In the genomic region with DNA sequence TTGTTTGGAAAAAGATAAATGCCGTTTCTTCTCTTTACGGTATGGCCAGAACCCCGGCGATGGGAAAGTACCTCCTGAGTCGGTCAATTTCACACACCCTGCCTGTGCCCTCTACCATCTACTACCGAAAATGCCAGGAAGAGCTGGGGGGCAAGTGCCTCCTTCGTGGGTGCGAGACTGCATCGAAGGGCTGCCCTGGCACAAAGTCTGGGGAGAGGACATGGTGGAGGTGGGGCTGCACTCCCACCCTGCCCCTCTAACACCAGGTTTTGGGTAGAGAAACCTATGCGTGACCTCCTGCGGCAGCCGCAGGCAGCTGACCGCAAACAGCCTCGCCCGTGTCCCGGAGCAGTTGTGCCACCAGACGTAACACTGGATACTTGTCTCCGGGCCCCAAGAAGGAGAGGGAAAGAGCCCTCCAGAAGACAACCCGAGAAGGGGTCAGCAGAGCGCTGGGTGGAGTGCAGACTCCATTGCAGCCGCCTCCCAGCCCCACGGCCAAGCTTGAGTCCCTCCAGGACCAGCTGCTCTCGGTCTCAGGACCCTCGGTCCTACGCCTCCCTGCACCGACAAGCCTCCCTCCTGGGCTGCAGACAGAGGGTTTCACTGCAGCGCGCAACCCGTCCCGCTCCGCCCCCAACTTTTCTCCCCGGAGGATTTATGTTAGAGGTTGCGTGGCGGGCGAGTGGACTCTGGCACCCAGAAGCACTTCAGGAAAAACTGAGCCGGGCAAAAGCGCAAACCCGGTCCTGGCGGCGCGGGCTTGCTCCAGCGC, we compare ENCODE assay signal across 9 cellular contexts. TPM values are rescaled to one million over a fixed set of nuclear protein-coding genes. Genes with fewer than 3 reads are reported as not detected.
DNase-seq lines count a peak whose midpoint lies in the region; ATAC-seq, FAIRE-seq and TF ChIP-seq lines count a peak whose summit lies in the region.
"Had no signal": no experiment of that assay in that cellular context is flagged by ENCODE, and none has a peak within 500 bp of the region (broad histone marks: within the 10 kb centered on the region; RNA-seq: fewer than 3 reads in every experiment).

No MANE protein-coding gene starts in this region.

- DNase-seq in natural killer cell treated with Interleukin-12 subunit alpha and Interleukin-12 subunit beta and Interleukin-15 and Interleukin-18, amount 100 ng/mL, for 72 hours (ENCODE audit: low spot score), result no peak
- DNase-seq in natural killer cell, result no peak
- DNase-seq in ecto neural progenitor cell (ENCODE audit: low spot score), result peak; percentile 66
- DNase-seq in H54 (ENCODE audit: insufficient read length, low spot score), result no peak
- DNase-seq in NCI-H2196 treated with DMSO at 0.1 percent for 48 hours (lab: John Stamatoyannopoulos, UW; ENCODE audit: unreplicated experiment), result no peak
- no peak for DNase-seq in LoVo (ENCODE audit: low spot score)
- DNase-seq in NCI-H2029 treated with DMSO at 0.1 percent for 48 hours (lab: John Stamatoyannopoulos, UW), result no peak

- H3K4me3 ChIP-seq in muscle layer of duodenum (ENCODE audit: low read depth in 1 of 2, low read length in 2 of 2), result peak overlapping the region; percentile 57 to 93

- H3K27ac ChIP-seq in muscle layer of duodenum (ENCODE audit: low read length), result no peak overlapping the region

- no peaks in the 10 kb centered on the region for H3K36me3 ChIP-seq in muscle layer of duodenum (ENCODE audit: control insufficient read depth in 1 of 2, insufficient read depth in 2 of 2, low read length in 2 of 2)

- FAIRE-seq in H54 (lab: Jason Lieb, UNC), result no peak

- H3K4me1 Mint-ChIP-seq in natural killer cell treated with Interleukin-12 subunit alpha and Interleukin-12 subunit beta and Interleukin-15 and Interleukin-18, amount 100 ng/mL, for 72 hours (ENCODE audit: low read depth in 2 of 2), result peaks cover 5 to 6% of the 10 kb centered on the region in 2 donors
- peaks cover 4 to 9% of the 10 kb centered on the region in 2 donors for H3K4me1 Mint-ChIP-seq in natural killer cell

- peaks cover 0 to 34% of the 10 kb centered on the region in 2 donors for H3K4me1 ChIP-seq in muscle layer of duodenum (ENCODE audit: control insufficient read depth in 1 of 2, insufficient read depth in 2 of 2, low read length in 2 of 2)

- H3K27me3 Mint-ChIP-seq in natural killer cell treated with Interleukin-12 subunit alpha and Interleukin-12 subunit beta and Interleukin-15 and Interleukin-18, amount 100 ng/mL, for 72 hours, result peaks cover 47 to 81% of the 10 kb centered on the region in 2 donors
- H3K27me3 Mint-ChIP-seq in natural killer cell (ENCODE audit: low read depth in 2 of 2), result peaks cover 64 to 73% of the 10 kb centered on the region in 2 donors

- TF ChIP-seq POLR2A in H54 (IDR thresholded peaks at IDR 0.05; ENCODE audit: low read depth, low read length), result no peak

- H3K9me3 ChIP-seq in muscle layer of duodenum (ENCODE audit: control insufficient read depth in 1 of 2, low read length in 2 of 2), result no peaks in the 10 kb centered on the region

- peaks cover 6% of the 10 kb centered on the region for H3K36me3 Mint-ChIP-seq in natural killer cell treated with Interleukin-12 subunit alpha and Interleukin-12 subunit beta and Interleukin-15 and Interleukin-18, amount 100 ng/mL, for 72 hours
- peaks cover 8% of the 10 kb centered on the region for H3K36me3 Mint-ChIP-seq in natural killer cell

- H3K27me3 ChIP-seq in muscle layer of duodenum (ENCODE audit: low read depth, low read length), result peaks cover 52% of the 10 kb centered on the region

- TF ChIP-seq CTCF in natural killer cell (IDR thresholded peaks at IDR 0.05), result no peak

- intact Hi-C loops in natural killer cell (cut with micrococcal nuclease), result no loop called here

- H3K9me3 Mint-ChIP-seq in natural killer cell treated with Interleukin-12 subunit alpha and Interleukin-12 subunit beta and Interleukin-15 and Interleukin-18, amount 100 ng/mL, for 72 hours, result no peaks in the 10 kb centered on the region
- no peaks in the 10 kb centered on the region for H3K9me3 Mint-ChIP-seq in natural killer cell

- H3K27ac Mint-ChIP-seq in natural killer cell treated with Interleukin-12 subunit alpha and Interleukin-12 subunit beta and Interleukin-15 and Interleukin-18, amount 100 ng/mL, for 72 hours, result no peak overlapping the region
- no peak overlapping the region for H3K27ac Mint-ChIP-seq in natural killer cell

- ATAC-seq in natural killer cell treated with Interleukin-12 subunit alpha and Interleukin-12 subunit beta and Interleukin-15 and Interleukin-18, amount 100 ng/mL, for 72 hours, result no peak
- no peak for ATAC-seq in natural killer cell

- peak overlapping the region; percentile 35 for H3K4me3 Mint-ChIP-seq in natural killer cell treated with Interleukin-12 subunit alpha and Interleukin-12 subunit beta and Interleukin-15 and Interleukin-18, amount 100 ng/mL, for 72 hours
- no peak overlapping the region for H3K4me3 Mint-ChIP-seq in natural killer cell

RNA-seq across cellular contexts. Expression of a gene that starts 0.8 kb away (rescaled TPM):
- not detected for total RNA-seq in natural killer cell treated with Interleukin-12 subunit alpha and Interleukin-12 subunit beta and Interleukin-15 and Interleukin-18, amount 100 ng/mL, for 72 hours
- not detected for total RNA-seq in natural killer cell
- total RNA-seq: G401 had no signal

RNA-seq across cellular contexts. Expression of a gene that starts 51.7 kb away (rescaled TPM):
- not detected for total RNA-seq in natural killer cell treated with Interleukin-12 subunit alpha and Interleukin-12 subunit beta and Interleukin-15 and Interleukin-18, amount 100 ng/mL, for 72 hours
- not detected for total RNA-seq in natural killer cell
